8 cellular contexts compared by ENCODE assay signal in genomic region chr3:152474585-152474984, GRCh38.
A peak's percentile ranks its signal among the peaks of the same experiment; 100 is the strongest.
DNase-seq lines count a peak whose midpoint lies in the region; ATAC-seq and TF ChIP-seq lines count a peak whose summit lies in the region.

No MANE protein-coding gene starts in this region.

- ATAC-seq in GM19043 (IDR thresholded peaks at IDR 0.05; ENCODE audit: low read depth, unreplicated experiment) (peak; percentile 57), HG03460 (IDR thresholded peaks at IDR 0.05; ENCODE audit: unreplicated experiment) (peak; percentile 67), RWPE2 (ENCODE audit: low read depth) (peak; percentile 62; the same call in 2 of the 3 replicates), HG02970 (IDR thresholded peaks at IDR 0.05; ENCODE audit: low FRiP score, unreplicated experiment) (no peak)

- TF ChIP-seq CTCF in RWPE2 (IDR thresholded peaks at IDR 0.05; ENCODE audit: poor library complexity, severe bottlenecking), result peak; percentile 70

- no peaks in the 10 kb centered on the region for H3K9me3 ChIP-seq in RWPE2 (ENCODE audit: severe bottlenecking)

- H3K27me3 ChIP-seq in RWPE2 (ENCODE audit: insufficient read depth, poor library complexity, severe bottlenecking), result no peaks in the 10 kb centered on the region

- no peak overlapping the region for H3K4me3 ChIP-seq in RWPE2 (ENCODE audit: severe bottlenecking)

- DNase-seq in D341Med (ENCODE audit: low spot score) (peak; percentile 43), RWPE2 (ENCODE audit: low spot score) (no peak), fibroblast of peridontal ligament (ENCODE audit: extremely low read depth) (peak; percentile 87), renal cortical epithelial cell (ENCODE audit: low read depth) (peak; percentile 71), NCI-H2029 (lab: John Stamatoyannopoulos, UW) (no peak)

- peaks cover 3% of the 10 kb centered on the region for H3K4me1 ChIP-seq in RWPE2 (ENCODE audit: insufficient read depth, poor library complexity, severe bottlenecking)

- no peak overlapping the region for H3K27ac ChIP-seq in RWPE2 (ENCODE audit: poor library complexity, severe bottlenecking)

- no peaks in the 10 kb centered on the region for H3K36me3 ChIP-seq in RWPE2 (ENCODE audit: low read depth)

Comparison
In these comparisons a context has a peak if more than half of its experiments do, and no peak if none do; other contexts are left out.
1. DNase-seq: peak in D341Med (single experiment), fibroblast of peridontal ligament (single experiment) and renal cortical epithelial cell (single experiment); none in RWPE2 (single experiment) and NCI-H2029 (single experiment).